17 cellular contexts compared by ENCODE assay signal in the genomic region with DNA sequence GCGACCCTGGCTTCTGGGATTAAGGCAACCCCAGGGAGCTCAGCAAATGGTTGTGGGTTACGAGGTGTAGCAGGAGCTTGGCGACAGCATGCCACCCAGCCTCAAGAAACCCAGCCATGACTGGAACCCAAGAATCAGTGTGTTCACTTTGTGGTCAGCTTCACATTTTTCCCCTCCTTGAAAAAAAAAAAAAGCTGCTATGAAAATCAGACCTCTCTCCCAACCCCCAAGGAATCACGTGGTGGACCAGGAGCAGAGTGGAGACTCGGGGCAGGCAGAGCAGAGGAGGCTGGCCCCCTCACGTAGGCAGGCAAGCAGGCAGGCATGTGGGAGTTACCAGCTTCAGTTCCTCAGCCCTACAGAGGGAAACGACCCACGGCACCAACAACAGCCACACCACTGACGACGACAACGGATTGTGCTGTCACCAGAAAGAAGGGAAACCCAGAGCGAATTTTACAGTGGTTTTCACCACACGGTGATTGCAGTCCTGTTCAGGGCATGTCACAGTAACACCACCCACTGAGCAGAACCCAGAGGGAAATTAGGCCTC.
DNase-seq lines count a peak whose midpoint lies in the region; ATAC-seq and TF ChIP-seq lines count a peak whose summit lies in the region.
"Had no signal": no experiment of that assay in that cellular context is flagged by ENCODE, and none has a peak within 500 bp of the region (broad histone marks: within the 10 kb centered on the region; RNA-seq: fewer than 3 reads in every experiment).

No MANE protein-coding gene starts in this region.

- DNase-seq in cardiac muscle cell (ENCODE audit: low read depth in 1 of 2, low spot score in 1 of 2), result peak; percentile 9 to 27
- no peak for DNase-seq in left cardiac atrium
- DNase-seq in ecto neural progenitor cell (ENCODE audit: low spot score), result peak; percentile 48
- peak; percentile 86 for DNase-seq in myocyte (ENCODE audit: low read depth)
- no peak for DNase-seq in nucleus accumbens (lab: John Stamatoyannopoulos, UW)
- DNase-seq in HT-29 (ENCODE audit: low spot score), result no peak
- no peak for DNase-seq in GDM1 (lab: John Stamatoyannopoulos, UW)
- DNase-seq in hippocampal formation (lab: John Stamatoyannopoulos, UW), result no peak
- DNase-seq: DMS153; foreskin fibroblast; naive B cell; NCI-H1930; NCI-H510A; stimulated activated naive CD8-positive, alpha-beta T cell treated with anti-CD3 and anti-CD28 coated beads, Interleukin-15, Interleukin-2, amounts not matched to agents 100 U/mL and 50 U/mL, for 24 hours had no signal

- intact Hi-C loops in left cardiac atrium (cut with DNase I), result no loop called here

- no peak overlapping the region for H3K4me3 ChIP-seq in cardiac muscle cell
- H3K4me3 ChIP-seq: A549 had no signal

- peak overlapping the region; percentile 6 for H3K27ac ChIP-seq in cardiac muscle cell
- H3K27ac ChIP-seq: A549, C4-2B had no signal

- no peaks in the 10 kb centered on the region for H3K4me1 ChIP-seq in cardiac muscle cell (ENCODE audit: low read depth)
- H3K4me1 ChIP-seq: A549 had no signal

- H3K36me3 ChIP-seq in cardiac muscle cell, result peaks cover 5% of the 10 kb centered on the region

- no peak for TF ChIP-seq CTCF in cardiac muscle cell (IDR thresholded peaks at IDR 0.05; ENCODE audit: low read depth, low read length)

- no peak for ATAC-seq in left cardiac atrium
- ATAC-seq: A549; activated CD4-positive, CD25-positive, alpha-beta regulatory T cell treated with anti-CD3 and anti-CD28 coated beads, Interleukin-2, amount 50 U/mL, for 24 hours; stimulated activated naive CD8-positive, alpha-beta T cell treated with anti-CD3 and anti-CD28 coated beads, Interleukin-15, Interleukin-2, amounts not matched to agents 100 U/mL and 50 U/mL, for 24 hours had no signal

- no peaks in the 10 kb centered on the region for H3K27me3 ChIP-seq in cardiac muscle cell

- no peaks in the 10 kb centered on the region for H3K9me3 ChIP-seq in cardiac muscle cell (ENCODE audit: low read depth)
- H3K9me3 ChIP-seq: A549 had no signal

Comparison
In these comparisons a context has a peak if more than half of its experiments do, and no peak if none do; other contexts are left out.
1. DNase-seq: peak in cardiac muscle cell (2 of 2), ecto neural progenitor cell (single experiment) and myocyte (single experiment); none in left cardiac atrium (single experiment), nucleus accumbens (0 of 56), HT-29 (single experiment), GDM1 (single experiment) and hippocampal formation (0 of 2).